Comparison of ENCODE assay signal across 14 cellular contexts in genomic region chr14:92719890-92720323, GRCh38. TPM values are rescaled to one million over a fixed set of nuclear protein-coding genes. Genes with fewer than 3 reads are reported as not detected.
A peak's percentile ranks its signal among the peaks of the same experiment; 100 is the strongest.
DNase-seq lines count a peak whose midpoint lies in the region; ATAC-seq and TF ChIP-seq lines count a peak whose summit lies in the region.
"Had no signal": no experiment of that assay in that cellular context is flagged by ENCODE, and none has a peak within 500 bp of the region (broad histone marks: within the 10 kb centered on the region; RNA-seq: fewer than 3 reads in every experiment).

No MANE protein-coding gene starts in this region.

- H3K9ac ChIP-seq in HCT116 (ENCODE audit: low read length) = no peak overlapping the region
- peak overlapping the region; percentile 65 for H3K9ac ChIP-seq in adipocyte (ENCODE audit: low read length)
- H3K9ac ChIP-seq: KMS-11 had no signal

- H2AFZ ChIP-seq in HCT116 (ENCODE audit: low read depth, low read length, poor library complexity, severe bottlenecking) = no peak overlapping the region

- H3K27ac ChIP-seq in HCT116 (ENCODE audit: low read depth, low read length) (0 out of 2 replicates have a peak overlapping the region, but pooled peaks have one; percentile 22), left lung (peak overlapping the region; percentile 0 to 27), testis (peak overlapping the region; percentile 13 to 52)
- H3K27ac ChIP-seq: KMS-11 had no signal

- TF ChIP-seq RAD21 in HCT116 (IDR thresholded peaks at IDR 0.05; ENCODE audit: low read depth) = no peak

- no peak overlapping the region for H3K4me2 ChIP-seq in HCT116 (ENCODE audit: low read length)
- H3K4me2 ChIP-seq: KMS-11 had no signal

- ATAC-seq in HCT116 (peak; percentile 60; the same call in 1 of the 2 replicates), left lung (peak; percentile 16), HG03135 (IDR thresholded peaks at IDR 0.05; ENCODE audit: unreplicated experiment) (no peak)
- ATAC-seq: stimulated activated naive CD8-positive, alpha-beta T cell treated with anti-CD3 and anti-CD28 coated beads, Interleukin-15, Interleukin-2, amounts not matched to agents 100 U/mL and 50 U/mL, for 24 hours had no signal

- RAD21 ChIA-PET in HCT116 (lab: Charles Lee; ENCODE audit: low non-redundant PET in 1 of 2, low total read pairs in 2 of 2, uncharacterized antibody in 2 of 2, unreplicated experiment in 2 of 2) = no interaction called here

- no peak overlapping the region for H3K4me3 ChIP-seq in HCT116 (replicated peaks in 1 of 2; ENCODE audit: low read depth in 1 of 2, low read length in 2 of 2)
- H3K4me3 ChIP-seq in adipocyte (ENCODE audit: low read length) = peak overlapping the region; percentile 4
- no peak overlapping the region for H3K4me3 ChIP-seq in left lung
- no peak overlapping the region for H3K4me3 ChIP-seq in testis

- intact Hi-C loops in HCT116 (cut with micrococcal nuclease) = no loop called here
- intact Hi-C loops in left lung (cut with DNase I) = loop anchor here in 1 of 2 donors (10.0 kb wide), 1 partner anchor 65 kb away; no protein-coding TSS in a partner anchor
- intact Hi-C loops in testis (cut with DNase I; ENCODE audit: low total_unique reads) = no loop called here

- BruUV-seq in HCT116 (replicated peaks; lab: Mats Ljungman, UMichigan) = no TSS peak

- WGBS in testis, 2 donors = 50 to 55% methylated on average over 5 of the region's 5 CpGs

- no peaks in the 10 kb centered on the region for H4K20me1 ChIP-seq in HCT116 (ENCODE audit: insufficient read depth)

- no peaks in the 10 kb centered on the region for H3K9me2 ChIP-seq in HCT116 (ENCODE audit: insufficient read depth)

- no peaks in the 10 kb centered on the region for H3K27me3 ChIP-seq in HCT116 (ENCODE audit: insufficient read depth, low read length)
- no peaks in the 10 kb centered on the region for H3K27me3 ChIP-seq in adipocyte (replicated peaks; ENCODE audit: control insufficient read depth, insufficient read depth, low read length)
- H3K27me3 ChIP-seq in left lung = no peaks in the 10 kb centered on the region
- H3K27me3 ChIP-seq in testis = no peaks in the 10 kb centered on the region

- DNase-seq in HCT116 (ENCODE audit: low read depth, low spot score) = no peak
- peak; percentile 2 for DNase-seq in adipocyte (ENCODE audit: low read depth)
- DNase-seq in left lung = no peak
- DNase-seq in testis = peak; percentile 40
- DNase-seq in NCI-H1694 treated with DMSO at 0.1 percent for 48 hours (lab: John Stamatoyannopoulos, UW) = no peak
- no peak for DNase-seq in central memory CD4-positive, alpha-beta T cell
- no peak for DNase-seq in GOT3 (lab: John Stamatoyannopoulos, UW)
- DNase-seq: activated naive CD4-positive, alpha-beta T cell; naive B cell; NCI-H526 treated with DMSO at 0.1 percent for 48 hours; stimulated activated naive CD8-positive, alpha-beta T cell treated with anti-CD3 and anti-CD28 coated beads, Interleukin-15, Interleukin-2, amounts not matched to agents 100 U/mL and 50 U/mL, for 24 hours; SW 1271 had no signal

- H3K9me3 ChIP-seq in HCT116 (ENCODE audit: control insufficient read depth in 1 of 2, insufficient read depth in 1 of 2, low read depth in 1 of 2, low read length in 2 of 2) = no peaks in the 10 kb centered on the region
- no peaks in the 10 kb centered on the region for H3K9me3 ChIP-seq in adipocyte (ENCODE audit: control insufficient read depth, low read length)
- no peaks in the 10 kb centered on the region for H3K9me3 ChIP-seq in left lung
- no peaks in the 10 kb centered on the region for H3K9me3 ChIP-seq in testis

- no peak for TF ChIP-seq POLR2A in HCT116 (IDR thresholded peaks at IDR 0.05; ENCODE audit: borderline replicate concordance, extremely low read depth, insufficient read depth, insufficient read length)
- TF ChIP-seq POLR2A in testis (IDR thresholded peaks at IDR 0.05) = no peak

- peaks cover 0 to 7% of the 10 kb centered on the region in 2 experiments; a peak in 2 of 4 replicates for H3K4me1 ChIP-seq in HCT116 (ENCODE audit: control insufficient read depth in 1 of 2, insufficient read depth in 2 of 2, low read length in 2 of 2)
- H3K4me1 ChIP-seq in adipocyte (ENCODE audit: control insufficient read depth, insufficient read depth, low read length) = peaks cover 46% of the 10 kb centered on the region
- peaks cover 9 to 24% of the 10 kb centered on the region in 2 donors for H3K4me1 ChIP-seq in left lung
- H3K4me1 ChIP-seq in testis = peaks cover 10% of the 10 kb centered on the region

- H3K79me2 ChIP-seq in HCT116 (ENCODE audit: insufficient read depth, low read length) = no peaks in the 10 kb centered on the region

- POLR2A ChIA-PET in HCT116 (lab: Charles Lee) = no interaction called here

- H3K36me3 ChIP-seq in HCT116 (ENCODE audit: control insufficient read depth in 1 of 2, insufficient read depth in 2 of 2, low read length in 2 of 2) (0 out of 4 replicates have a peak, but pooled peaks cover 0 to 3% of the 10 kb centered on the region in 2 experiments), adipocyte (ENCODE audit: control insufficient read depth, insufficient read depth, low read length, severe bottlenecking) (peaks cover 6% of the 10 kb centered on the region), left lung (peaks cover 0 to 14% of the 10 kb centered on the region in 2 donors), testis (ENCODE audit: low read depth, missing control alignments) (no peaks in the 10 kb centered on the region)

- TF ChIP-seq CTCF in HCT116 (IDR thresholded peaks at IDR 0.05 in 2 of 3, conservative IDR thresholded peaks at IDR 0.05 in 1 of 3; ENCODE audit: borderline replicate concordance in 1 of 3, insufficient read depth in 1 of 3, low read depth in 2 of 3, low read length in 2 of 3) = no peak
- TF ChIP-seq CTCF in left lung (IDR thresholded peaks at IDR 0.05) = no peak
- TF ChIP-seq CTCF in testis (IDR thresholded peaks at IDR 0.05) = no peak

- CTCF ChIA-PET in HCT116 (lab: Charles Lee) = no interaction called here

TF ChIP-seq in HCT116, 20 proteins besides CTCF, POLR2A, EP300 and RAD21:
- TF ChIP-seq EGR1 (IDR thresholded peaks at IDR 0.05; ENCODE audit: low read depth) = no peak
- TF ChIP-seq SIN3A (IDR thresholded peaks at IDR 0.05; ENCODE audit: low read depth) = no peak
- no peak for TF ChIP-seq YY1 (IDR thresholded peaks at IDR 0.05; ENCODE audit: extremely low read depth, insufficient replicate concordance, low read depth, low read length)
- no peak for TF ChIP-seq SP1 (IDR thresholded peaks at IDR 0.05; ENCODE audit: low read depth)
- TF ChIP-seq FOSL1 (IDR thresholded peaks at IDR 0.05; ENCODE audit: low read depth) = no peak
- TF ChIP-seq SRF (IDR thresholded peaks at IDR 0.05; ENCODE audit: low read depth) = no peak
- no peak for TF ChIP-seq JUND (IDR thresholded peaks at IDR 0.05)
- TF ChIP-seq ZFX (IDR thresholded peaks at IDR 0.05) = no peak

RNA-seq across cellular contexts. Expression of gene LGMN, which starts 28.5 kb away (rescaled TPM):
- total RNA-seq in HCT116 (2021; ENCODE audit: unreplicated experiment) = 44.9 TPM
- 95.0 and 101 TPM in 2 replicates for polyA plus RNA-seq in HCT116 (2012)
- total RNA-seq in left lung = 100 to 1,000 TPM; 247 to 251 TPM
- total RNA-seq in testis = 100 to 1,000 TPM in 1 of 2 donors, 10 to 100 TPM in 1; 58.1 to 102 TPM
- polyA plus RNA-seq in testis (ENCODE audit: insufficient read depth, low read depth, low replicate concordance) = 88.9 TPM

Comparison
In these comparisons a context has a peak if more than half of its experiments do, and no peak if none do; other contexts are left out.
1. DNase-seq: peak in adipocyte (single experiment) and testis (single experiment); none in HCT116 (single experiment), left lung (0 of 2), NCI-H1694 treated with DMSO at 0.1 percent for 48 hours (single experiment), central memory CD4-positive, alpha-beta T cell (single experiment) and GOT3 (single experiment).
2. Peak in every context shown above with its lines, with median percentiles within 50 percentile points of each other: H3K27ac ChIP-seq.